ENCODE assay signal across 8 cellular contexts in genomic region chr10:121974535-121975294, GRCh38. TPM values are rescaled to one million over a fixed set of nuclear protein-coding genes. Genes with fewer than 3 reads are reported as not detected.
A peak's percentile ranks its signal among the peaks of the same experiment; 100 is the strongest.
DNase-seq lines count a peak whose midpoint lies in the region; ATAC-seq and TF ChIP-seq lines count a peak whose summit lies in the region.

Gene NSMCE4A (minus strand): TSS chr10:121975217. CDS start chr10:121975165, 52 bp downstream.

- intact Hi-C loops in lower lobe of right lung (cut with DNase I), result no loop called here

- no peaks in the 10 kb centered on the region for H3K27me3 ChIP-seq in lower lobe of right lung (ENCODE audit: low read depth)

- H3K27ac Mint-ChIP-seq in activated CD4-positive, alpha-beta memory T cell treated with anti-CD3 and anti-CD28 coated beads, Interleukin-2, amount 10 ng/mL, durations not matched to agents 7 days and 5 days, result peak within 1 kb of the TSS; percentile 71

- H3K9me3 ChIP-seq in lower lobe of right lung, result no peaks in the 10 kb centered on the region

- H3K36me3 Mint-ChIP-seq in activated CD4-positive, alpha-beta memory T cell treated with anti-CD3 and anti-CD28 coated beads, Interleukin-2, amount 10 ng/mL, durations not matched to agents 7 days and 5 days (ENCODE audit: low read depth), result peaks cover 24% of the 10 kb centered on the region

- DNase-seq in Ammon's horn (ENCODE audit: low spot score) (peak; percentile 72), NCI-H510A treated with DMSO at 0.1 percent for 48 hours (lab: John Stamatoyannopoulos, UW) (peak; percentile 45), ecto neural progenitor cell (ENCODE audit: low spot score) (peak; percentile 90), lower lobe of right lung (peak; percentile 87)
- DNase-seq in activated CD4-positive, alpha-beta memory T cell treated with anti-CD3 and anti-CD28 coated beads, Interleukin-2, amount 10 ng/mL, durations not matched to agents 7 days and 5 days, result peak; percentile 74
- peak; percentile 20 to 68 (median 39) for DNase-seq in stimulated activated CD4-positive, alpha-beta T cell treated with anti-CD3 and anti-CD28 coated beads, TNF-alpha, amount 100 ng/mL, for 1 hour (ENCODE audit: low read depth in 3 of 3, low spot score in 1 of 3)

- peaks cover 21% of the 10 kb centered on the region for H3K36me3 ChIP-seq in lower lobe of right lung

- peaks cover 23% of the 10 kb centered on the region for H3K4me1 ChIP-seq in lower lobe of right lung

- peaks cover 24% of the 10 kb centered on the region for H3K4me1 Mint-ChIP-seq in activated CD4-positive, alpha-beta memory T cell treated with anti-CD3 and anti-CD28 coated beads, Interleukin-2, amount 10 ng/mL, durations not matched to agents 7 days and 5 days

- peak; percentile 76 for TF ChIP-seq CTCF in lower lobe of right lung (IDR thresholded peaks at IDR 0.05)

- ATAC-seq in GM18870 (IDR thresholded peaks at IDR 0.05; ENCODE audit: unreplicated experiment) (peak; percentile 70), HG03108 (IDR thresholded peaks at IDR 0.05; ENCODE audit: unreplicated experiment) (peak; percentile 92), lower lobe of right lung (peak; percentile 94 to 95)

- peak within 1 kb of the TSS; percentile 77 for H3K4me3 Mint-ChIP-seq in activated CD4-positive, alpha-beta memory T cell treated with anti-CD3 and anti-CD28 coated beads, Interleukin-2, amount 10 ng/mL, durations not matched to agents 7 days and 5 days

- peak within 1 kb of the TSS; percentile 98 for H3K27ac ChIP-seq in lower lobe of right lung

- H3K27me3 Mint-ChIP-seq in activated CD4-positive, alpha-beta memory T cell treated with anti-CD3 and anti-CD28 coated beads, Interleukin-2, amount 10 ng/mL, durations not matched to agents 7 days and 5 days, result no peaks in the 10 kb centered on the region

- peak within 1 kb of the TSS; percentile 87 for H3K4me3 ChIP-seq in lower lobe of right lung

- peaks cover 16% of the 10 kb centered on the region for H3K9me3 Mint-ChIP-seq in activated CD4-positive, alpha-beta memory T cell treated with anti-CD3 and anti-CD28 coated beads, Interleukin-2, amount 10 ng/mL, durations not matched to agents 7 days and 5 days

- CTCF ChIA-PET in activated CD4-positive, alpha-beta memory T cell treated with anti-CD3 and anti-CD28 coated beads, Interleukin-2, amount 10 ng/mL, durations not matched to agents 7 days and 5 days (lab: Charles Lee), result interaction anchor here (0.6 to 1.5 kb wide), 5 partner anchors 8 to 238 kb away, joined by 3 to 5 read pairs (median 3); partner anchors contain the start of gene ATE1

- POLR2A ChIA-PET in activated CD4-positive, alpha-beta memory T cell treated with anti-CD3 and anti-CD28 coated beads, Interleukin-2, amount 10 ng/mL, durations not matched to agents 7 days and 5 days (lab: Charles Lee), result interaction anchor here (0.8 to 4.3 kb wide), 3 partner anchors 9 to 46 kb away, joined by 3 to 26 read pairs (median 3); partner anchors contain the start of gene ATE1

RNA-seq across cellular contexts. Expression of gene NSMCE4A, which starts in this region (rescaled TPM):
- 10 to 100 TPM; 54.0 to 54.7 TPM for total RNA-seq in activated CD4-positive, alpha-beta memory T cell treated with anti-CD3 and anti-CD28 coated beads, Interleukin-2, amount 10 ng/mL, durations not matched to agents 7 days and 5 days
- total RNA-seq in lower lobe of right lung, result 37.1 TPM

Comparison
In these comparisons a context has a peak if more than half of its experiments do, and no peak if none do; other contexts are left out.
1. Peak in every context shown above with its lines: DNase-seq, ATAC-seq, H3K4me3 ChIP-seq and H3K27ac ChIP-seq.
2. DNase-seq: peak in every context shown above with its lines; median percentile 90 in ecto neural progenitor cell; 87 in lower lobe of right lung; 74 in activated CD4-positive, alpha-beta memory T cell treated with anti-CD3 and anti-CD28 coated beads, Interleukin-2, amount 10 ng/mL, durations not matched to agents 7 days and 5 days; 72 in Ammon's horn; 45 in NCI-H510A treated with DMSO at 0.1 percent for 48 hours; 39 in stimulated activated CD4-positive, alpha-beta T cell treated with anti-CD3 and anti-CD28 coated beads, TNF-alpha, amount 100 ng/mL, for 1 hour.